ENCODE assay signal across 19 cellular contexts in the genomic region with DNA sequence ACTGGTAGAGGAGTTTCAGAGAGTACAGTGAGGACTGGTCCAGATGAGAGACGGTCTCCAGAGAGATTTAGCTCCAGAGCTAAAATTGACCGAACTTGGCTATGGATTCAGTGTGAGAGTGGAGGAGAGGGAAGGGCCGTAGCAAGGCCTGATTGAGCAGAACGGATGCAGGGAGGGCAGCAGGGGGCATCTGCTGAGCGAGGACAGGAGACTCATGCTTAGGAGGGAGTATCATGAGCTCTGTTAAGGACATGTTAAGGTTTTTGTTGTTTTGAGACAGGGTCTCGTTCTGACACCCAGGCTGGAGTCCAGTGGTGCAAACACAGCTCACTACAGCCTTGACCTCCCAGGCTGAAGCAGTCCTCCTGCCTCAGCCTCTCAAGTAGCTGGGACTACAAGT. TPM values are rescaled to one million over a fixed set of nuclear protein-coding genes. Genes with fewer than 3 reads are reported as not detected.
DNase-seq lines count a peak whose midpoint lies in the region; ATAC-seq and TF ChIP-seq lines count a peak whose summit lies in the region.
"Had no signal": no experiment of that assay in that cellular context is flagged by ENCODE, and none has a peak within 500 bp of the region (broad histone marks: within the 10 kb centered on the region; RNA-seq: fewer than 3 reads in every experiment).

No MANE protein-coding gene starts in this region.

- peaks cover 10% of the 10 kb centered on the region for H3K36me3 Mint-ChIP-seq in CD4-positive, CD25-positive, alpha-beta regulatory T cell
- peaks cover 45% of the 10 kb centered on the region for H3K36me3 Mint-ChIP-seq in activated CD8-positive, alpha-beta T cell treated with anti-CD3 and anti-CD28 coated beads, Interleukin-2, amount 10 ng/mL, durations not matched to agents 7 days and 5 days (ENCODE audit: low read depth)
- H3K36me3 Mint-ChIP-seq in memory B cell = peaks cover 15% of the 10 kb centered on the region

- peaks cover 44% of the 10 kb centered on the region for H3K36me3 ChIP-seq in CD4-positive, CD25-positive, alpha-beta regulatory T cell (ENCODE audit: control insufficient read depth, insufficient read depth, low read length)
- H3K36me3 ChIP-seq: ovary had no signal

- no peak overlapping the region for H3K4me3 ChIP-seq in CD4-positive, CD25-positive, alpha-beta regulatory T cell (ENCODE audit: low read depth, low read length)
- H3K4me3 ChIP-seq: ovary, right lobe of liver had no signal

- no peak for ATAC-seq in CD4-positive, CD25-positive, alpha-beta regulatory T cell (ENCODE audit: low read depth in 2 of 2)
- ATAC-seq in activated CD8-positive, alpha-beta T cell treated with anti-CD3 and anti-CD28 coated beads, Interleukin-2, amount 10 ng/mL, durations not matched to agents 7 days and 5 days = no peak
- ATAC-seq in memory B cell (ENCODE audit: low read depth) = no peak
- ATAC-seq in GM19023 (IDR thresholded peaks at IDR 0.05; ENCODE audit: unreplicated experiment) = no peak
- ATAC-seq: left lobe of liver, right lobe of liver had no signal

- H3K4me3 Mint-ChIP-seq in CD4-positive, CD25-positive, alpha-beta regulatory T cell = peak overlapping the region in 1 of 4 donors; percentile 16
- no peak overlapping the region for H3K4me3 Mint-ChIP-seq in activated CD8-positive, alpha-beta T cell treated with anti-CD3 and anti-CD28 coated beads, Interleukin-2, amount 10 ng/mL, durations not matched to agents 7 days and 5 days
- no peak overlapping the region for H3K4me3 Mint-ChIP-seq in memory B cell

- TF ChIP-seq CTCF in 22Rv1 (IDR thresholded peaks at IDR 0.05) = no peak

- no peak for DNase-seq in CD4-positive, CD25-positive, alpha-beta regulatory T cell
- DNase-seq in activated CD8-positive, alpha-beta T cell treated with anti-CD3 and anti-CD28 coated beads, Interleukin-2, amount 10 ng/mL, durations not matched to agents 7 days and 5 days = no peak
- DNase-seq in memory B cell (ENCODE audit: low spot score in 2 of 2) (no peak), DMS114 treated with DMSO at 0.1 percent for 48 hours (lab: John Stamatoyannopoulos, UW; ENCODE audit: unreplicated experiment) (no peak)
- no peak for DNase-seq in activated effector memory CD4-positive, alpha-beta T cell treated with Interleukin-2 at 50 U/mL for 16 hours
- DNase-seq: activated CD4-positive, alpha-beta T cell treated with anti-CD3 and anti-CD28 coated beads, Interleukin-2, amount 50 U/mL, for 48 hours; NCI-H1694 treated with DMSO at 0.1 percent for 48 hours; NCI-H345; ovary; stimulated activated CD4-positive, alpha-beta T cell treated with anti-CD3 and anti-CD28 coated beads, Interleukin-15, amount 100 ng/mL, for 24 hours had no signal

- H3K9me3 Mint-ChIP-seq in CD4-positive, CD25-positive, alpha-beta regulatory T cell = no peaks in the 10 kb centered on the region
- no peaks in the 10 kb centered on the region for H3K9me3 Mint-ChIP-seq in activated CD8-positive, alpha-beta T cell treated with anti-CD3 and anti-CD28 coated beads, Interleukin-2, amount 10 ng/mL, durations not matched to agents 7 days and 5 days (ENCODE audit: insufficient read depth)
- no peaks in the 10 kb centered on the region for H3K9me3 Mint-ChIP-seq in memory B cell

- peaks cover 9 to 41% (median 15%) of the 10 kb centered on the region in 4 donors for H3K4me1 Mint-ChIP-seq in CD4-positive, CD25-positive, alpha-beta regulatory T cell
- peaks cover 33% of the 10 kb centered on the region for H3K4me1 Mint-ChIP-seq in activated CD8-positive, alpha-beta T cell treated with anti-CD3 and anti-CD28 coated beads, Interleukin-2, amount 10 ng/mL, durations not matched to agents 7 days and 5 days (ENCODE audit: low read depth)
- peaks cover 31% of the 10 kb centered on the region for H3K4me1 Mint-ChIP-seq in memory B cell

- H3K27me3 Mint-ChIP-seq in CD4-positive, CD25-positive, alpha-beta regulatory T cell = no peaks in the 10 kb centered on the region
- H3K27me3 Mint-ChIP-seq in activated CD8-positive, alpha-beta T cell treated with anti-CD3 and anti-CD28 coated beads, Interleukin-2, amount 10 ng/mL, durations not matched to agents 7 days and 5 days (ENCODE audit: low read depth) = peaks cover 5% of the 10 kb centered on the region
- H3K27me3 Mint-ChIP-seq in memory B cell = no peaks in the 10 kb centered on the region

- no peaks in the 10 kb centered on the region for H3K9me3 ChIP-seq in CD4-positive, CD25-positive, alpha-beta regulatory T cell (ENCODE audit: control insufficient read depth in 2 of 2, low read length in 2 of 2)
- H3K9me3 ChIP-seq: ovary, right lobe of liver had no signal

- CTCF ChIA-PET in activated CD8-positive, alpha-beta T cell treated with anti-CD3 and anti-CD28 coated beads, Interleukin-2, amount 10 ng/mL, durations not matched to agents 7 days and 5 days (lab: Charles Lee) = interaction anchor here (0.8 to 7.2 kb wide), 5 partner anchors 11 to 33 kb away, joined by 3 to 27 read pairs (median 7); no protein-coding TSS in a partner anchor

- POLR2A ChIA-PET in activated CD8-positive, alpha-beta T cell treated with anti-CD3 and anti-CD28 coated beads, Interleukin-2, amount 10 ng/mL, durations not matched to agents 7 days and 5 days (lab: Charles Lee) = interaction anchor here (1.0 to 1.2 kb wide), 4 partner anchors 12 to 28 kb away, joined by 3 to 4 read pairs (median 4); no protein-coding TSS in a partner anchor

- peak overlapping the region; percentile 8; the same call in 1 of the 2 replicates for H3K27ac ChIP-seq in 22Rv1
- H3K27ac ChIP-seq in CD4-positive, CD25-positive, alpha-beta regulatory T cell (ENCODE audit: insufficient read depth, low read length, poor library complexity, severe bottlenecking) = no peak overlapping the region
- H3K27ac ChIP-seq: ovary, right lobe of liver had no signal

- peaks cover 11% of the 10 kb centered on the region for H3K4me1 ChIP-seq in CD4-positive, CD25-positive, alpha-beta regulatory T cell (ENCODE audit: control insufficient read depth, insufficient read depth, low read length, poor library complexity, severe bottlenecking)

- no peaks in the 10 kb centered on the region for H3K27me3 ChIP-seq in CD4-positive, CD25-positive, alpha-beta regulatory T cell (ENCODE audit: control insufficient read depth, insufficient read depth, low read length)
- H3K27me3 ChIP-seq: ovary, right lobe of liver had no signal

- H3K27ac Mint-ChIP-seq in CD4-positive, CD25-positive, alpha-beta regulatory T cell = peak overlapping the region in 2 of 3 donors; percentile 67 to 76
- H3K27ac Mint-ChIP-seq in activated CD8-positive, alpha-beta T cell treated with anti-CD3 and anti-CD28 coated beads, Interleukin-2, amount 10 ng/mL, durations not matched to agents 7 days and 5 days = peak overlapping the region; percentile 61
- peak overlapping the region; percentile 67 for H3K27ac Mint-ChIP-seq in memory B cell

RNA-seq across cellular contexts. Expression of gene LMAN1L, which starts 7.7 kb away (rescaled TPM):
- not detected for total RNA-seq in CD4-positive, CD25-positive, alpha-beta regulatory T cell
- not detected for polyA plus RNA-seq in CD4-positive, CD25-positive, alpha-beta regulatory T cell
- total RNA-seq in activated CD8-positive, alpha-beta T cell treated with anti-CD3 and anti-CD28 coated beads, Interleukin-2, amount 10 ng/mL, durations not matched to agents 7 days and 5 days = 1 to 10 TPM in 1 of 2 experiments, under 1 TPM in 1; 0.47 to 1.0 TPM
- total RNA-seq: fibroblast of lung, H1, left lobe of liver, mucosa of gallbladder, ovary, right lobe of liver had no signal
- polyA plus RNA-seq: fibroblast of lung, H1, ovary had no signal

RNA-seq across cellular contexts. Expression of gene CPLX3, which starts 21.5 kb away (rescaled TPM):
- total RNA-seq in CD4-positive, CD25-positive, alpha-beta regulatory T cell = 0.35 TPM
- not detected for polyA plus RNA-seq in CD4-positive, CD25-positive, alpha-beta regulatory T cell
- total RNA-seq in activated CD8-positive, alpha-beta T cell treated with anti-CD3 and anti-CD28 coated beads, Interleukin-2, amount 10 ng/mL, durations not matched to agents 7 days and 5 days = not detected
- total RNA-seq: astrocyte, fibroblast of lung, H1, left lobe of liver, mucosa of gallbladder, ovary, right lobe of liver had no signal
- polyA plus RNA-seq: fibroblast of lung, ovary had no signal

RNA-seq across cellular contexts. Expression of gene CSK, which starts 23.1 kb away (rescaled TPM):
- total RNA-seq in CD4-positive, CD25-positive, alpha-beta regulatory T cell = 257 TPM
- polyA plus RNA-seq in CD4-positive, CD25-positive, alpha-beta regulatory T cell = 100 to 1,000 TPM; 131 to 151 (median 141) TPM
- total RNA-seq in activated CD8-positive, alpha-beta T cell treated with anti-CD3 and anti-CD28 coated beads, Interleukin-2, amount 10 ng/mL, durations not matched to agents 7 days and 5 days = 100 to 1,000 TPM; 314 to 330 TPM

RNA-seq across cellular contexts. Expression of gene ULK3, which starts 38.0 kb away (rescaled TPM):
- 54.4 TPM for total RNA-seq in CD4-positive, CD25-positive, alpha-beta regulatory T cell
- 10 to 100 TPM; 22.5 to 38.1 (median 34.7) TPM for polyA plus RNA-seq in CD4-positive, CD25-positive, alpha-beta regulatory T cell
- 10 to 100 TPM; 56.9 to 58.0 TPM for total RNA-seq in activated CD8-positive, alpha-beta T cell treated with anti-CD3 and anti-CD28 coated beads, Interleukin-2, amount 10 ng/mL, durations not matched to agents 7 days and 5 days

RNA-seq across cellular contexts. Expression of gene CYP1A2, which starts 56.3 kb away (rescaled TPM):
- total RNA-seq in CD4-positive, CD25-positive, alpha-beta regulatory T cell = not detected
- not detected for polyA plus RNA-seq in CD4-positive, CD25-positive, alpha-beta regulatory T cell
- not detected for total RNA-seq in activated CD8-positive, alpha-beta T cell treated with anti-CD3 and anti-CD28 coated beads, Interleukin-2, amount 10 ng/mL, durations not matched to agents 7 days and 5 days
- total RNA-seq: astrocyte, cerebellum, fibroblast of lung, H1 had no signal
- polyA plus RNA-seq: fibroblast of lung, H1, ovary had no signal
